ENCODE assay signal across 26 cellular contexts in genomic region chr10:45202242-45202641, GRCh38.
"Had no signal": no experiment of that assay in that cellular context is flagged by ENCODE, and none has a peak within 500 bp of the region (broad histone marks: within the 10 kb centered on the region; RNA-seq: fewer than 3 reads in every experiment).

No MANE protein-coding gene starts in this region.

- H3K36me3 ChIP-seq: stomach, suprapubic skin, thoracic aorta, thyroid gland, tibial artery, tibial nerve, transverse colon, upper lobe of left lung, upper lobe of right lung, uterus, vagina had no signal

- ATAC-seq: stimulated activated effector memory CD8-positive, alpha-beta T cell treated with anti-CD3 and anti-CD28 coated beads, Interleukin-12 subunit alpha, Interleukin-12 subunit beta, amount 100 ng/mL, for 72 hours; stimulated activated memory B cell treated with anti-CD40 and anti-IgM and Interleukin-4, amounts not matched to agents 10 μg/mL and 1 μg/mL and 100 μg/mL, for 72 hours; stimulated activated naive B cell treated with anti-CD40 and anti-IgM and Interleukin-4, amounts not matched to agents 10 μg/mL and 1 μg/mL and 100 μg/mL, for 72 hours; stimulated activated naive CD8-positive, alpha-beta T cell treated with anti-CD3 and anti-CD28 coated beads, Interleukin-15, amount 100 ng/mL, for 72 hours; stimulated activated naive CD8-positive, alpha-beta T cell treated with anti-CD3 and anti-CD28 coated beads, Interleukin-15, Interleukin-2, amounts not matched to agents 100 U/mL and 50 U/mL, for 24 hours; upper lobe of right lung had no signal

- H3K4me3 ChIP-seq: stomach, suprapubic skin, testis, thoracic aorta, thyroid gland, tibial artery, tibial nerve, transverse colon, upper lobe of left lung, upper lobe of right lung, uterus, vagina had no signal

- H3K4me1 ChIP-seq: stomach, suprapubic skin, testis, thyroid gland, tibial artery, tibial nerve, transverse colon, upper lobe of left lung, upper lobe of right lung, uterus, vagina had no signal

- H3K27ac ChIP-seq: stomach, suprapubic skin, testis, thoracic aorta, thyroid gland, tibial artery, tibial nerve, transverse colon, upper lobe of left lung, upper lobe of right lung, uterus, vagina had no signal

- H3K27me3 ChIP-seq: testis, thyroid gland, tibial nerve, upper lobe of left lung, uterus, vagina had no signal

- H3K9me3 ChIP-seq: stomach, suprapubic skin, testis, thoracic aorta, thyroid gland, tibial artery, tibial nerve, transverse colon, upper lobe of left lung, upper lobe of right lung, uterus, vagina had no signal

- DNase-seq: stimulated activated CD4-positive, alpha-beta T cell treated with anti-CD3 and anti-CD28 coated beads, Interleukin-2, amount 100 ng/mL, for 48 hours; stimulated activated CD4-positive, alpha-beta T cell treated with anti-CD3 and anti-CD28 coated beads, Interleukin-4, amount 100 ng/mL, for 1 hour; stimulated activated CD4-positive, alpha-beta T cell treated with anti-CD3 and anti-CD28 coated beads, Interleukin-4, amount 100 ng/mL, for 24 hours; stimulated activated CD4-positive, alpha-beta T cell treated with anti-CD3 and anti-CD28 coated beads, Interleukin-4, amount 100 ng/mL, for 4 hours; stimulated activated CD8-positive, alpha-beta memory T cell treated with anti-CD3 and anti-CD28 coated beads, Interleukin-4, amount 100 ng/mL, for 48 hours; stimulated activated naive B cell treated with anti-CD40 and anti-IgM and Interleukin-4, amounts not matched to agents 10 μg/mL and 1 μg/mL and 100 μg/mL, for 72 hours; stimulated activated naive CD4-positive, alpha-beta T cell; stimulated activated naive CD4-positive, alpha-beta T cell treated with Interleukin-2 at 50 U/mL for 16 hours; stimulated activated naive CD8-positive, alpha-beta T cell treated with anti-CD3 and anti-CD28 coated beads, Interleukin-15, amount 100 ng/mL, for 72 hours; stimulated activated naive CD8-positive, alpha-beta T cell treated with anti-CD3 and anti-CD28 coated beads, Interleukin-15, Interleukin-2, amounts not matched to agents 100 U/mL and 50 U/mL, for 24 hours; stomach; substantia nigra; testis; thyroid gland; tibial artery; transverse colon; trophoblast cell; upper lobe of left lung; upper lobe of right lung; uterus had no signal
